8 cellular contexts compared by ENCODE assay signal in the genomic region with DNA sequence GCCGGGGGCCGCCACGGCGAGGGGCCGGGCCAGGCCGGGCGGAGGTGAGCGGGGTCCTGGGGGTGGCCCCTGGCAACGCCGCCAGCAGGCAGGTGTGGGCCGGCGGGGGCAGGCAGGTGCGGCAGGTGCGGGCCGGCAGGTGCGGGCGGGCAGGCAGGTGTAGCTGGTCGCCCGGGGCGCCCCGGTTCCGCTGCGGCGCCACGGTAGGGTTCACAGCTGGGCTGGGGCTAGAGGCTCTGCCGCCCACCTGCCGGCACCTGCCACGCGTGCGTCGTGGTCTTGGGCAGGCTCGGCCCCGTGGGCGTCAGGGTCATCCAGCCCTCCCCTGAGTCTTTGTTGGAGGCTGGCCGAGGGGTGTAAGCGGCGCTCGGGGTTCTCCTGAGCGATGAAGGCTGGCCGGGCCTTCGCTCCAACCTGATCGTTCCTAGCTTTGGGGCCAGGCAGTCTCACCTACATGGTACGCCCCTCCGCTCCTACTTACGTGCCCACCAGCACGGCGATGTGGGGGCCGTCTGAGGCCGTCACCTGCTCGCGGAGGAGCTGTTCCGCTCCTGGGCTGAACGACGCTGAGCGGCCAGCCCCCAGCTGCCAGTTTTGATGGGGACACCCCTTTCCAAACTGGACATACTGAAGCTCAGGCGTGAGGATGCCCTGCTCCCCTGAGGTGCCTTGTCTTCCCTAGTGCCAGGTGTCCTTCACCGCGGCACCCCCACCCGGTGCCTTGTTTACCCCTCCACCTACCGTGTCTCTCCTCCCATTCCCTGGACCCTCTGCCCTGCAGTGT. TPM values are rescaled to one million over a fixed set of nuclear protein-coding genes. Genes with fewer than 3 reads are reported as not detected.
A peak's percentile ranks its signal among the peaks of the same experiment; 100 is the strongest.
DNase-seq lines count a peak whose midpoint lies in the region; ATAC-seq, FAIRE-seq and TF ChIP-seq lines count a peak whose summit lies in the region.

No MANE protein-coding gene starts in this region.

- H3K4me3 Mint-ChIP-seq in activated CD4-positive, alpha-beta memory T cell treated with anti-CD3 and anti-CD28 coated beads, Interleukin-2, amount 10 ng/mL, durations not matched to agents 7 days and 5 days, result peak overlapping the region; percentile 84
- peak overlapping the region; percentile 93 for H3K4me3 Mint-ChIP-seq in glutamatergic neuron (ENCODE audit: unreplicated experiment)

- peaks cover 5 to 9% of the 10 kb centered on the region in 2 donors for H3K4me1 ChIP-seq in small intestine (ENCODE audit: control insufficient read depth in 2 of 2, insufficient read depth in 1 of 2, low read depth in 1 of 2, low read length in 1 of 2)

- POLR2A ChIA-PET in activated CD4-positive, alpha-beta memory T cell treated with anti-CD3 and anti-CD28 coated beads, Interleukin-2, amount 10 ng/mL, durations not matched to agents 7 days and 5 days (lab: Charles Lee), result interaction anchor here (0.7 to 3.5 kb wide), 16 partner anchors 13 to 166 kb away, joined by 3 to 27 read pairs (median 9); partner anchors contain the start of genes H2AZ2, OGDH, PPIA and PURB

- CTCF ChIA-PET in activated CD4-positive, alpha-beta memory T cell treated with anti-CD3 and anti-CD28 coated beads, Interleukin-2, amount 10 ng/mL, durations not matched to agents 7 days and 5 days (lab: Charles Lee), result interaction anchor here (2.6 kb wide), 1 partner anchor 49 kb away, joined by 8 read pairs; no protein-coding TSS in a partner anchor

- H3K27me3 Mint-ChIP-seq in activated CD4-positive, alpha-beta memory T cell treated with anti-CD3 and anti-CD28 coated beads, Interleukin-2, amount 10 ng/mL, durations not matched to agents 7 days and 5 days, result no peaks in the 10 kb centered on the region
- H3K27me3 Mint-ChIP-seq in glutamatergic neuron (ENCODE audit: unreplicated experiment), result peaks cover 7% of the 10 kb centered on the region

- 0 to 2% (median 1%) methylated on average over 31 to 60 of the region's 60 CpGs for WGBS in small intestine, 3 donors

- peak; percentile 47 for DNase-seq in CD1c-positive myeloid dendritic cell (ENCODE audit: extremely low spot score)
- peak; percentile 22 for DNase-seq in activated CD4-positive, alpha-beta memory T cell treated with anti-CD3 and anti-CD28 coated beads, Interleukin-2, amount 10 ng/mL, durations not matched to agents 7 days and 5 days
- DNase-seq in glutamatergic neuron, result peak; percentile 48
- no peak for DNase-seq in small intestine
- DNase-seq in T1000 (lab: John Stamatoyannopoulos, UW), result no peak

- peak overlapping the region; percentile 84 to 88 for H3K4me3 ChIP-seq in small intestine (ENCODE audit: low read depth in 1 of 2, low read length in 2 of 2)

- peak overlapping the region; percentile 12 to 86 for H3K27ac ChIP-seq in small intestine (ENCODE audit: low read depth in 1 of 2, low read length in 1 of 2)

- FAIRE-seq in small intestine (lab: Jason Lieb, UNC), result no peak

- H3K36me3 ChIP-seq in small intestine (ENCODE audit: control insufficient read depth in 2 of 2, insufficient read depth in 2 of 2, low read length in 2 of 2), result no peaks in the 10 kb centered on the region

- ATAC-seq in GM19025 (IDR thresholded peaks at IDR 0.05; ENCODE audit: low read depth, unreplicated experiment), result peak; percentile 9
- ATAC-seq in HG03196 (IDR thresholded peaks at IDR 0.05; ENCODE audit: unreplicated experiment), result peak; percentile 14
- no peak for ATAC-seq in GM18861 (IDR thresholded peaks at IDR 0.05; ENCODE audit: unreplicated experiment)

- H3K27ac Mint-ChIP-seq in activated CD4-positive, alpha-beta memory T cell treated with anti-CD3 and anti-CD28 coated beads, Interleukin-2, amount 10 ng/mL, durations not matched to agents 7 days and 5 days, result peak overlapping the region; percentile 66
- peak overlapping the region; percentile 89 for H3K27ac Mint-ChIP-seq in glutamatergic neuron (ENCODE audit: unreplicated experiment)

- peaks cover 44% of the 10 kb centered on the region for H3K4me1 Mint-ChIP-seq in activated CD4-positive, alpha-beta memory T cell treated with anti-CD3 and anti-CD28 coated beads, Interleukin-2, amount 10 ng/mL, durations not matched to agents 7 days and 5 days
- peaks cover 28% of the 10 kb centered on the region for H3K4me1 Mint-ChIP-seq in glutamatergic neuron (ENCODE audit: low read depth, unreplicated experiment)

- no peak for TF ChIP-seq CTCF in glutamatergic neuron (IDR thresholded peaks at IDR 0.05; ENCODE audit: partially characterized antibody, unreplicated experiment)

- no peaks in the 10 kb centered on the region for H3K27me3 ChIP-seq in small intestine (ENCODE audit: control insufficient read depth in 2 of 2, insufficient read depth in 2 of 2, low read length in 2 of 2)

- no peaks in the 10 kb centered on the region for H3K9me3 Mint-ChIP-seq in activated CD4-positive, alpha-beta memory T cell treated with anti-CD3 and anti-CD28 coated beads, Interleukin-2, amount 10 ng/mL, durations not matched to agents 7 days and 5 days
- peaks cover 10% of the 10 kb centered on the region for H3K9me3 Mint-ChIP-seq in glutamatergic neuron (ENCODE audit: unreplicated experiment)

- peaks cover 19% of the 10 kb centered on the region for H3K36me3 Mint-ChIP-seq in activated CD4-positive, alpha-beta memory T cell treated with anti-CD3 and anti-CD28 coated beads, Interleukin-2, amount 10 ng/mL, durations not matched to agents 7 days and 5 days (ENCODE audit: low read depth)
- H3K36me3 Mint-ChIP-seq in glutamatergic neuron (ENCODE audit: unreplicated experiment), result peaks cover 6% of the 10 kb centered on the region

- no peaks in the 10 kb centered on the region for H3K9me3 ChIP-seq in small intestine (ENCODE audit: control insufficient read depth, low read depth)

RNA-seq across cellular contexts. Expression of gene ZMIZ2, which starts 0.5 kb away (rescaled TPM):
- 10 to 100 TPM; 85.2 to 91.4 TPM for total RNA-seq in activated CD4-positive, alpha-beta memory T cell treated with anti-CD3 and anti-CD28 coated beads, Interleukin-2, amount 10 ng/mL, durations not matched to agents 7 days and 5 days
- 291 TPM for total RNA-seq in glutamatergic neuron (ENCODE audit: unreplicated experiment)
- 10 to 100 TPM; 18.9 to 43.5 (median 31.8) TPM for polyA plus RNA-seq in small intestine

RNA-seq across cellular contexts. Expression of gene PPIA, which starts 47.3 kb away (rescaled TPM):
- total RNA-seq in activated CD4-positive, alpha-beta memory T cell treated with anti-CD3 and anti-CD28 coated beads, Interleukin-2, amount 10 ng/mL, durations not matched to agents 7 days and 5 days, result 1,000 to 10,000 TPM; 2,032 to 2,102 TPM
- total RNA-seq in glutamatergic neuron (ENCODE audit: unreplicated experiment), result 1,460 TPM
- polyA plus RNA-seq in small intestine, result 1,000 to 10,000 TPM; 2,604 to 4,480 (median 3,018) TPM

Comparison
In these comparisons a context has a peak if more than half of its experiments do, and no peak if none do; other contexts are left out.
1. DNase-seq: peak in CD1c-positive myeloid dendritic cell (single experiment), activated CD4-positive, alpha-beta memory T cell treated with anti-CD3 and anti-CD28 coated beads, Interleukin-2, amount 10 ng/mL, durations not matched to agents 7 days and 5 days (single experiment) and glutamatergic neuron (single experiment); none in small intestine (single experiment) and T1000 (single experiment).